In genomic region chr17:61650749-61651148, GRCh38 we compare ENCODE assay signal across 28 cellular contexts.
DNase-seq lines count a peak whose midpoint lies in the region; ATAC-seq and FAIRE-seq lines count a peak whose summit lies in the region.
"Had no signal": no experiment of that assay in that cellular context is flagged by ENCODE, and none has a peak within 500 bp of the region (broad histone marks: within the 10 kb centered on the region; RNA-seq: fewer than 3 reads in every experiment).

No MANE protein-coding gene starts in this region.

- no peak for FAIRE-seq in RCC 7860 (lab: Jason Lieb, UNC)
- FAIRE-seq: A549, D721Med had no signal

- no peaks in the 10 kb centered on the region for H3K4me1 Mint-ChIP-seq in stimulated activated naive CD8-positive, alpha-beta T cell treated with anti-CD3 and anti-CD28 coated beads, Interleukin-15, Interleukin-2, amounts not matched to agents 100 ng/mL and 50 ng/mL, for 24 hours (ENCODE audit: low read depth)
- H3K4me1 Mint-ChIP-seq in stimulated activated naive CD8-positive, alpha-beta T cell treated with anti-CD3 and anti-CD28 coated beads, Interleukin-15, amount 100 ng/mL, for 72 hours: no peaks in the 10 kb centered on the region
- H3K4me1 Mint-ChIP-seq: B cell; CD14-positive monocyte; CD4-positive, alpha-beta memory T cell; CD4-positive, CD25-positive, alpha-beta regulatory T cell; CD8-positive, alpha-beta memory T cell had no signal

- H3K27ac Mint-ChIP-seq in stimulated activated naive CD8-positive, alpha-beta T cell treated with anti-CD3 and anti-CD28 coated beads, Interleukin-15, Interleukin-2, amounts not matched to agents 100 ng/mL and 50 ng/mL, for 24 hours: peak overlapping the region; percentile 22
- no peak overlapping the region for H3K27ac Mint-ChIP-seq in stimulated activated naive CD8-positive, alpha-beta T cell treated with anti-CD3 and anti-CD28 coated beads, Interleukin-15, amount 100 ng/mL, for 72 hours
- H3K27ac Mint-ChIP-seq: B cell; CD14-positive monocyte; CD4-positive, alpha-beta memory T cell; CD4-positive, alpha-beta T cell; CD4-positive, CD25-positive, alpha-beta regulatory T cell; CD8-positive, alpha-beta memory T cell; CD8-positive, alpha-beta T cell had no signal

- H3K9me3 Mint-ChIP-seq in stimulated activated naive CD8-positive, alpha-beta T cell treated with anti-CD3 and anti-CD28 coated beads, Interleukin-15, Interleukin-2, amounts not matched to agents 100 ng/mL and 50 ng/mL, for 24 hours: peaks cover 22% of the 10 kb centered on the region
- H3K9me3 Mint-ChIP-seq in stimulated activated naive CD8-positive, alpha-beta T cell treated with anti-CD3 and anti-CD28 coated beads, Interleukin-15, amount 100 ng/mL, for 72 hours: peaks cover 17 to 22% of the 10 kb centered on the region in 2 donors

- H3K27me3 Mint-ChIP-seq in stimulated activated naive CD8-positive, alpha-beta T cell treated with anti-CD3 and anti-CD28 coated beads, Interleukin-15, Interleukin-2, amounts not matched to agents 100 ng/mL and 50 ng/mL, for 24 hours: peaks cover 24% of the 10 kb centered on the region
- peaks cover 28% of the 10 kb centered on the region for H3K27me3 Mint-ChIP-seq in stimulated activated naive CD8-positive, alpha-beta T cell treated with anti-CD3 and anti-CD28 coated beads, Interleukin-15, amount 100 ng/mL, for 72 hours

- peaks cover 7% of the 10 kb centered on the region for H3K36me3 Mint-ChIP-seq in stimulated activated naive CD8-positive, alpha-beta T cell treated with anti-CD3 and anti-CD28 coated beads, Interleukin-15, Interleukin-2, amounts not matched to agents 100 ng/mL and 50 ng/mL, for 24 hours (ENCODE audit: low read depth)
- H3K36me3 Mint-ChIP-seq: CD14-positive monocyte; CD4-positive, CD25-positive, alpha-beta regulatory T cell; CD8-positive, alpha-beta memory T cell; CD8-positive, alpha-beta T cell had no signal

- no peak for DNase-seq in stimulated activated naive CD8-positive, alpha-beta T cell treated with anti-CD3 and anti-CD28 coated beads, Interleukin-15, amount 100 ng/mL, for 72 hours
- DNase-seq in RCC 7860 (ENCODE audit: low spot score): peak; percentile 2
- no peak for DNase-seq in activated CD4-positive, CD25-positive, alpha-beta regulatory T cell treated with anti-CD3 and anti-CD28 coated beads, Interleukin-2, amount 50 U/mL, for 72 hours
- DNase-seq: 8988T; ACHN; AML-193; BE2C; C1 segment of cervical spinal cord; Caco-2; Calu3; CD4-positive, alpha-beta memory T cell; CD4-positive, alpha-beta T cell; CD4-positive, CD25-positive, alpha-beta regulatory T cell; CD8-positive, alpha-beta memory T cell; CD8-positive, alpha-beta T cell; COR-L47; DMS 273 treated with DMSO at 0.1 percent for 48 hours; DMS153; DMS53; DMS79; DMS79 treated with DMSO at 0.1 percent for 48 hours; DND-41; EL had no signal

- no peak overlapping the region for H3K4me3 Mint-ChIP-seq in stimulated activated naive CD8-positive, alpha-beta T cell treated with anti-CD3 and anti-CD28 coated beads, Interleukin-15, Interleukin-2, amounts not matched to agents 100 ng/mL and 50 ng/mL, for 24 hours
- no peak overlapping the region for H3K4me3 Mint-ChIP-seq in stimulated activated naive CD8-positive, alpha-beta T cell treated with anti-CD3 and anti-CD28 coated beads, Interleukin-15, amount 100 ng/mL, for 72 hours
- H3K4me3 Mint-ChIP-seq: B cell; CD14-positive monocyte; CD4-positive, alpha-beta memory T cell; CD4-positive, alpha-beta T cell; CD4-positive, CD25-positive, alpha-beta regulatory T cell; CD8-positive, alpha-beta memory T cell; CD8-positive, alpha-beta T cell had no signal

- no peak for ATAC-seq in stimulated activated naive CD8-positive, alpha-beta T cell treated with anti-CD3 and anti-CD28 coated beads, Interleukin-15, amount 100 ng/mL, for 72 hours
- ATAC-seq: A549; CD8-positive, alpha-beta T cell had no signal
